In the genomic region with DNA sequence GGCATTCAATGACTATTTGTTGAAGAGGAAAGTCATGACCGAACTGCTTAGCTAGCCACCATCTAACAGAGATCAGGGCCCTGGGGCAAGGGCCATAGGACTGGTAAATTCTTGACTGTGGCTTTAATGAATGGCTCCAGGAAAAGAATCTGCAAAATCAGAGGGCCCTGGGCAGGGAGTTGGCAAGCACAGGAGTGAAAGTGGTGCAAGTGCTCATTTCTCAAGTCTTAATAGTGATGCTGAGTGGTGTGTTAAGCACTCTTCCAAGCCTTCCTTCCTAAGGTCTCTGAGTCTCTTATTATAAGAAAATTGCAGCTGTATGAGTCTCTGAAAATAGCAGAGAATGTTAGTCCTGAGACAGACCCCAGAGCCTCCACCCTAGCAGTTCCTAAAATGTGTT, we compare ENCODE assay signal across 9 cellular contexts. TPM values are rescaled to one million over a fixed set of nuclear protein-coding genes. Genes with fewer than 3 reads are reported as not detected.
"Had no signal": no experiment of that assay in that cellular context is flagged by ENCODE, and none has a peak within 500 bp of the region (broad histone marks: within the 10 kb centered on the region; RNA-seq: fewer than 3 reads in every experiment).

No MANE protein-coding gene starts in this region.

- ATAC-seq: GM23338, HCT116, HepG2 had no signal

- H3K36me3 ChIP-seq: HAP-1 had no signal

- H3K27ac Mint-ChIP-seq: GM23338, HFFc6, IgD-negative memory B cell had no signal

- H3K27me3 Mint-ChIP-seq: IgD-negative memory B cell had no signal

- H3K4me2 ChIP-seq: GM23338 had no signal

- H3K9me3 Mint-ChIP-seq: GM23338, HFFc6, IgD-negative memory B cell had no signal

- H3K4me3 ChIP-seq: GM23338, HAP-1 had no signal

- H3K4me3 Mint-ChIP-seq: GM23338, HFFc6 had no signal

- H3K4me1 ChIP-seq: HAP-1 had no signal

- H3K9me3 ChIP-seq: HAP-1 had no signal

- H3K27ac ChIP-seq: HL-60 had no signal

- DNase-seq: H7, HFFc6 had no signal

- H2AFZ ChIP-seq: GM23338 had no signal

RNA-seq across cellular contexts. Expression of a gene that starts 46.3 kb away (rescaled TPM):
- total RNA-seq: HT1080 had no signal
